Comparison of ENCODE assay signal across 9 cellular contexts in genomic region chr4:38160487-38161207, GRCh38.
DNase-seq lines count a peak whose midpoint lies in the region; ATAC-seq and TF ChIP-seq lines count a peak whose summit lies in the region.
"Had no signal": no experiment of that assay in that cellular context is flagged by ENCODE, and none has a peak within 500 bp of the region (broad histone marks: within the 10 kb centered on the region; RNA-seq: fewer than 3 reads in every experiment).

No MANE protein-coding gene starts in this region.

- H3K4me1 Mint-ChIP-seq in MCF 10A (ENCODE audit: insufficient read depth, unreplicated experiment) = peaks cover 67% of the 10 kb centered on the region

- H3K9me2 ChIP-seq in MM.1S (replicated peaks; ENCODE audit: insufficient read depth, low read length) = no peaks in the 10 kb centered on the region

- peaks cover 16% of the 10 kb centered on the region; the same call in 1 of the 2 replicates for H3K4me1 ChIP-seq in HUES64 (ENCODE audit: insufficient read depth, low read length)
- peaks cover 10 to 49% of the 10 kb centered on the region in 2 donors for H3K4me1 ChIP-seq in left lung
- H3K4me1 ChIP-seq in subcutaneous abdominal adipose tissue (ENCODE audit: control insufficient read depth in 5 of 5, insufficient read depth in 5 of 5, low read length in 5 of 5) = peaks cover 7 to 21% (median 14%) of the 10 kb centered on the region in 5 donors
- peaks cover 7% of the 10 kb centered on the region; the same call in 1 of the 2 replicates for H3K4me1 ChIP-seq in MM.1S (ENCODE audit: low read length)

- intact Hi-C loops in MCF 10A (cut with micrococcal nuclease) (loop anchor here (2.0 kb wide), 1 partner anchor 28 kb away; no protein-coding TSS in a partner anchor), left lung (cut with DNase I) (loop anchor here in 1 of 2 donors (10.0 kb wide), 1 partner anchor 96 kb away; no protein-coding TSS in a partner anchor)

- no peaks in the 10 kb centered on the region for H4K20me1 ChIP-seq in MM.1S (ENCODE audit: insufficient read depth, low read length)

- 0 out of 2 replicates have a peak, but pooled peaks cover 5% of the 10 kb centered on the region for H3F3A ChIP-seq in MM.1S (ENCODE audit: insufficient read depth, low read length)

- no peak overlapping the region for H2AFZ ChIP-seq in MM.1S (ENCODE audit: low read length)

- WGBS in HUES64 = 58% methylated on average over 3 of the region's 3 CpGs

- peak; percentile 97 for ATAC-seq in GM21723 (IDR thresholded peaks at IDR 0.05; ENCODE audit: unreplicated experiment)
- ATAC-seq in SK-N-SH treated with all-trans-retinoic acid at 6 μM for 48 hours = peak; percentile 74
- ATAC-seq in left lung = peak; percentile 54

- peaks cover 7% of the 10 kb centered on the region; the same call in 1 of the 2 replicates for H3K9me3 ChIP-seq in HUES64 (ENCODE audit: insufficient read depth, low read depth, low read length)
- peaks cover 0 to 6% of the 10 kb centered on the region in 2 donors for H3K9me3 ChIP-seq in left lung
- peaks cover 0 to 5% (median 4%) of the 10 kb centered on the region in 5 donors for H3K9me3 ChIP-seq in subcutaneous abdominal adipose tissue (ENCODE audit: control insufficient read depth in 5 of 5, low read length in 5 of 5)
- no peaks in the 10 kb centered on the region for H3K9me3 ChIP-seq in MM.1S (replicated peaks; ENCODE audit: insufficient read depth, low read length)
- H3K9me3 ChIP-seq: ascending aorta had no signal

- H3K4me3 ChIP-seq in HUES64 (ENCODE audit: low read length) (no peak overlapping the region), left lung (no peak overlapping the region), subcutaneous abdominal adipose tissue (ENCODE audit: low read depth in 1 of 5, low read length in 5 of 5) (no peak overlapping the region), MM.1S (ENCODE audit: low read length) (no peak overlapping the region)
- H3K4me3 ChIP-seq: ascending aorta had no signal

- H3K27me3 ChIP-seq in HUES64 (ENCODE audit: insufficient read depth, low read length) (no peaks in the 10 kb centered on the region), left lung (no peaks in the 10 kb centered on the region), subcutaneous abdominal adipose tissue (ENCODE audit: control insufficient read depth in 5 of 5, insufficient read depth in 4 of 5, low read length in 5 of 5) (peaks cover 0 to 4% (median 0%) of the 10 kb centered on the region in 5 donors), MM.1S (replicated peaks; ENCODE audit: insufficient read depth, low read length) (no peaks in the 10 kb centered on the region)
- H3K27me3 ChIP-seq: ascending aorta had no signal

- H3K27ac ChIP-seq in HUES64 (ENCODE audit: low read depth, low read length) (peak overlapping the region; percentile 57), left lung (peak overlapping the region; percentile 17 to 82), subcutaneous abdominal adipose tissue (ENCODE audit: low read depth, low read length) (peak overlapping the region; percentile 52), MM.1S (ENCODE audit: low read length) (no peak overlapping the region)

- peaks cover 5% of the 10 kb centered on the region for H3K9me3 Mint-ChIP-seq in MCF 10A (ENCODE audit: unreplicated experiment)

- TF ChIP-seq CTCF in MCF 10A (IDR thresholded peaks at IDR 0.05; ENCODE audit: unreplicated experiment) = no peak
- no peak for TF ChIP-seq CTCF in left lung (IDR thresholded peaks at IDR 0.05)
- TF ChIP-seq CTCF in MM.1S (IDR thresholded peaks at IDR 0.05; ENCODE audit: low read length) = no peak

- H3K9ac ChIP-seq in HUES64 (ENCODE audit: low read depth, low read length) (no peak overlapping the region), subcutaneous abdominal adipose tissue (ENCODE audit: low read length in 5 of 5) (peak overlapping the region in 2 of 5 donors; percentile 49 to 50), MM.1S (ENCODE audit: low read length) (no peak overlapping the region)

- H3K36me3 ChIP-seq in HUES64 (ENCODE audit: insufficient read depth, low read length) (no peaks in the 10 kb centered on the region), left lung (no peaks in the 10 kb centered on the region), subcutaneous abdominal adipose tissue (ENCODE audit: control insufficient read depth in 5 of 5, insufficient read depth in 5 of 5, low read length in 5 of 5) (no peaks in the 10 kb centered on the region), MM.1S (replicated peaks; ENCODE audit: insufficient read depth, low read length) (no peaks in the 10 kb centered on the region)
- H3K36me3 ChIP-seq: ascending aorta had no signal

- DNase-seq in GM04504 (ENCODE audit: low read depth) (peak; percentile 95), MCF 10A (ENCODE audit: unreplicated experiment) (peak; percentile 96), left lung (no peak), MM.1S (no peak)

- POLR2A ChIA-PET in MCF 10A (lab: Yijun Ruan, JAX) = interaction anchor here (0.6 to 3.1 kb wide), 24 partner anchors 9 to 523 kb away, joined by 3 to 20 read pairs (median 4); partner anchors contain the start of gene PGM2

- CTCF ChIA-PET in MCF 10A (lab: Yijun Ruan, JAX) = interaction anchor here (0.6 to 2.1 kb wide), 15 partner anchors 9 to 644 kb away, joined by 3 to 16 read pairs (median 5); partner anchors contain the start of gene TLR1

- H3K36me3 Mint-ChIP-seq in MCF 10A (ENCODE audit: insufficient read depth, unreplicated experiment) = no peaks in the 10 kb centered on the region

- H3K27me3 Mint-ChIP-seq in MCF 10A (ENCODE audit: insufficient read depth, unreplicated experiment) = no peaks in the 10 kb centered on the region

- peak overlapping the region; percentile 97 for H3K27ac Mint-ChIP-seq in MCF 10A (ENCODE audit: low read depth, unreplicated experiment)

- H3K4me2 ChIP-seq in MM.1S (ENCODE audit: low read depth, low read length) = no peak overlapping the region

- no peaks in the 10 kb centered on the region for H3K79me2 ChIP-seq in MM.1S (ENCODE audit: low read length)

- H3K4me3 Mint-ChIP-seq in MCF 10A (ENCODE audit: unreplicated experiment) = peak overlapping the region; percentile 35

- BruUV-seq in MCF 10A (replicated peaks; lab: Mats Ljungman, UMichigan) = TSS peak; percentile 94

TF ChIP-seq in SK-N-SH treated with all-trans-retinoic acid at 6 μM for 48 hours, 23 proteins besides CTCF, POLR2A, EP300 and RAD21:
- TF ChIP-seq ESRRG (CRISPR knock-in tag; IDR thresholded peaks at IDR 0.05) (no peak), OSR1 (CRISPR knock-in tag; IDR thresholded peaks at IDR 0.05) (no peak), RARB (CRISPR knock-in tag; IDR thresholded peaks at IDR 0.05) (no peak), CSDC2 (CRISPR knock-in tag; IDR thresholded peaks at IDR 0.05) (no peak), ISL1 (CRISPR knock-in tag; IDR thresholded peaks at IDR 0.05) (no peak), POU6F1 (CRISPR knock-in tag; IDR thresholded peaks at IDR 0.05; ENCODE audit: borderline replicate concordance, low read depth) (no peak), PPARA (CRISPR knock-in tag; IDR thresholded peaks at IDR 0.05; ENCODE audit: borderline replicate concordance) (no peak), TCF4 (CRISPR knock-in tag; IDR thresholded peaks at IDR 0.05; ENCODE audit: borderline replicate concordance) (no peak), CREB5 (CRISPR knock-in tag; IDR thresholded peaks at IDR 0.05; ENCODE audit: low read depth) (no peak), BACH2 (CRISPR knock-in tag; IDR thresholded peaks at IDR 0.05; ENCODE audit: borderline replicate concordance) (no peak), TOX (CRISPR knock-in tag; IDR thresholded peaks at IDR 0.05; ENCODE audit: borderline replicate concordance) (no peak), ZFP30 (CRISPR knock-in tag; IDR thresholded peaks at IDR 0.05) (no peak), ZNF8 (CRISPR knock-in tag; IDR thresholded peaks at IDR 0.05) (no peak), ZC3H10 (CRISPR knock-in tag; IDR thresholded peaks at IDR 0.05) (no peak), CSRNP3 (CRISPR knock-in tag; IDR thresholded peaks at IDR 0.05) (no peak), GLIS3 (CRISPR knock-in tag; IDR thresholded peaks at IDR 0.05) (no peak)
TF ChIP-seq in SK-N-SH treated with all-trans-retinoic acid at 6 μM for 48 hours: peak in this region for 0.

Comparison
In these comparisons a context has a peak if more than half of its experiments do, and no peak if none do; other contexts are left out.
1. DNase-seq: peak in GM04504 (single experiment) and MCF 10A (single experiment); none in left lung (0 of 2) and MM.1S (single experiment).
2. Peak in every context shown above with its lines, with median percentiles within 50 percentile points of each other: ATAC-seq.